1 cellular context compared by ENCODE assay signal in the genomic region with DNA sequence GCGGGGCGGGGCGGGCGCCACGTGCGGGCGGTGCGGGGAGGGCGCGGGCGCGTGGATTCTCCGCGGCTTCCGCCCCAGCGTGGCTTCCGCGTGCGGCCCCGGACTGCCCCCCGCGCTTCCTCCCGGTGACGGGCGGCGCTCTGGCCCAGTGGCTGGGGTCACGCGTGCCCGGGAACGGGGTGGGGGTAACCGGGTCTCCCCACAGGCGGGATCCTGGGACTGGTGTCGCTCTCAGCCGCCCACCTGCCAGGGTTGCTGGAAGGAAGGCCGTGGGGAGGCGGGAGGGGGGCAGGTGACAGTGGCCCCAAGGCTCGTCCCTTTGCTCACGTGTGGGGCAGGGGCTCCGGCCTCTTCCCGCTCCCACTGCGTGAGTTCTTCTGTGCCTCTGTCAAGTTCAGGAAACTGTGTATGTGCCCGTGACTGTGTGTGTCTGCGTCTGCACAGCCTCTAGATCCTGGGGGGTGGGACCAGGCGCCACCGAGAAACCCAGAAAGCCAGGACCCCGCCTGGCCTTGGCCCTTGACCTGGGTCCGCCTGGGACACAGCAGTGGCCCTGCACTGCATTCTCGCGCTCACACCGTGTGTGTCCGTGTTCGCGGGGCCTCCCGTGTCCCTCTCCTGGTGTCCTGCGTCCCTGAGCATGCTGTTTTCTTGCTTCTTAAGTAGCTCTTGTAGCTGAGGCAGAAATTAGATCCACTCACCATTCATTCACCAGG.
TF ChIP-seq lines count a peak whose summit lies in the region.

No MANE protein-coding gene starts in this region.

TF ChIP-seq in HepG2, 621 proteins besides CTCF, POLR2A, EP300 and RAD21 (continued from another document and continues in another):
- TF ChIP-seq, protein P1, sequence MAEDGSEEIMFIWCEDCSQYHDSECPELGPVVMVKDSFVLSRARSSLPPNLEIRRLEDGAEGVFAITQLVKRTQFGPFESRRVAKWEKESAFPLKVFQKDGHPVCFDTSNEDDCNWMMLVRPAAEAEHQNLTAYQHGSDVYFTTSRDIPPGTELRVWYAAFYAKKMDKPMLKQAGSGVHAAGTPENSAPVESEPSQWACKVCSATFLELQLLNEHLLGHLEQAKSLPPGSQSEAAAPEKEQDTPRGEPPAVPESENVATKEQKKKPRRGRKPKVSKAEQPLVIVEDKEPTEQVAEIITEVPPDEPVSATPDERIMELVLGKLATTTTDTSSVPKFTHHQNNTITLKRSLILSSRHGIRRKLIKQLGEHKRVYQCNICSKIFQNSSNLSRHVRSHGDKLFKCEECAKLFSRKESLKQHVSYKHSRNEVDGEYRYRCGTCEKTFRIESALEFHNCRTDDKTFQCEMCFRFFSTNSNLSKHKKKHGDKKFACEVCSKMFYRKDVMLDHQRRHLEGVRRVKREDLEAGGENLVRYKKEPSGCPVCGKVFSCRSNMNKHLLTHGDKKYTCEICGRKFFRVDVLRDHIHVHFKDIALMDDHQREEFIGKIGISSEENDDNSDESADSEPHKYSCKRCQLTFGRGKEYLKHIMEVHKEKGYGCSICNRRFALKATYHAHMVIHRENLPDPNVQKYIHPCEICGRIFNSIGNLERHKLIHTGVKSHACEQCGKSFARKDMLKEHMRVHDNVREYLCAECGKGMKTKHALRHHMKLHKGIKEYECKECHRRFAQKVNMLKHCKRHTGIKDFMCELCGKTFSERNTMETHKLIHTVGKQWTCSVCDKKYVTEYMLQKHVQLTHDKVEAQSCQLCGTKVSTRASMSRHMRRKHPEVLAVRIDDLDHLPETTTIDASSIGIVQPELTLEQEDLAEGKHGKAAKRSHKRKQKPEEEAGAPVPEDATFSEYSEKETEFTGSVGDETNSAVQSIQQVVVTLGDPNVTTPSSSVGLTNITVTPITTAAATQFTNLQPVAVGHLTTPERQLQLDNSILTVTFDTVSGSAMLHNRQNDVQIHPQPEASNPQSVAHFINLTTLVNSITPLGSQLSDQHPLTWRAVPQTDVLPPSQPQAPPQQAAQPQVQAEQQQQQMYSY (CRISPR knock-in tag; IDR thresholded peaks at IDR 0.05), result 0 out of 2 replicates have a peak, but pooled peaks have one; percentile 19
- TF ChIP-seq ZNF614 (CRISPR knock-in tag; IDR thresholded peaks at IDR 0.05; ENCODE audit: borderline replicate concordance), result no peak
- no peak for TF ChIP-seq CREM (IDR thresholded peaks at IDR 0.05)
- TF ChIP-seq CREM (CRISPR knock-in tag; IDR thresholded peaks at IDR 0.05), result no peak
- TF ChIP-seq ARNT (IDR thresholded peaks at IDR 0.05), result no peak
- TF ChIP-seq, protein P2, sequence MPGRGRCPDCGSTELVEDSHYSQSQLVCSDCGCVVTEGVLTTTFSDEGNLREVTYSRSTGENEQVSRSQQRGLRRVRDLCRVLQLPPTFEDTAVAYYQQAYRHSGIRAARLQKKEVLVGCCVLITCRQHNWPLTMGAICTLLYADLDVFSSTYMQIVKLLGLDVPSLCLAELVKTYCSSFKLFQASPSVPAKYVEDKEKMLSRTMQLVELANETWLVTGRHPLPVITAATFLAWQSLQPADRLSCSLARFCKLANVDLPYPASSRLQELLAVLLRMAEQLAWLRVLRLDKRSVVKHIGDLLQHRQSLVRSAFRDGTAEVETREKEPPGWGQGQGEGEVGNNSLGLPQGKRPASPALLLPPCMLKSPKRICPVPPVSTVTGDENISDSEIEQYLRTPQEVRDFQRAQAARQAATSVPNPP (CRISPR knock-in tag; IDR thresholded peaks at IDR 0.05), result no peak
- TF ChIP-seq, protein P3, sequence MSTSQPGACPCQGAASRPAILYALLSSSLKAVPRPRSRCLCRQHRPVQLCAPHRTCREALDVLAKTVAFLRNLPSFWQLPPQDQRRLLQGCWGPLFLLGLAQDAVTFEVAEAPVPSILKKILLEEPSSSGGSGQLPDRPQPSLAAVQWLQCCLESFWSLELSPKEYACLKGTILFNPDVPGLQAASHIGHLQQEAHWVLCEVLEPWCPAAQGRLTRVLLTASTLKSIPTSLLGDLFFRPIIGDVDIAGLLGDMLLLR (CRISPR knock-in tag; IDR thresholded peaks at IDR 0.05), result no peak
- no peak for TF ChIP-seq TEAD3 (CRISPR knock-in tag; optimal IDR thresholded peaks at IDR 0.05; ENCODE audit: borderline replicate concordance)
- no peak for TF ChIP-seq MAFG (CRISPR knock-in tag; IDR thresholded peaks at IDR 0.05)
- no peak for TF ChIP-seq ZNF703 (CRISPR knock-in tag; IDR thresholded peaks at IDR 0.05; ENCODE audit: borderline replicate concordance)
- TF ChIP-seq, protein P4, sequence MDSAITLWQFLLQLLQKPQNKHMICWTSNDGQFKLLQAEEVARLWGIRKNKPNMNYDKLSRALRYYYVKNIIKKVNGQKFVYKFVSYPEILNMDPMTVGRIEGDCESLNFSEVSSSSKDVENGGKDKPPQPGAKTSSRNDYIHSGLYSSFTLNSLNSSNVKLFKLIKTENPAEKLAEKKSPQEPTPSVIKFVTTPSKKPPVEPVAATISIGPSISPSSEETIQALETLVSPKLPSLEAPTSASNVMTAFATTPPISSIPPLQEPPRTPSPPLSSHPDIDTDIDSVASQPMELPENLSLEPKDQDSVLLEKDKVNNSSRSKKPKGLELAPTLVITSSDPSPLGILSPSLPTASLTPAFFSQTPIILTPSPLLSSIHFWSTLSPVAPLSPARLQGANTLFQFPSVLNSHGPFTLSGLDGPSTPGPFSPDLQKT (CRISPR knock-in tag; IDR thresholded peaks at IDR 0.05; ENCODE audit: borderline replicate concordance), result no peak
- TF ChIP-seq, protein P5, sequence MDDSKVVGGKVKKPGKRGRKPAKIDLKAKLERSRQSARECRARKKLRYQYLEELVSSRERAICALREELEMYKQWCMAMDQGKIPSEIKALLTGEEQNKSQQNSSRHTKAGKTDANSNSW (CRISPR knock-in tag; IDR thresholded peaks at IDR 0.05; ENCODE audit: borderline replicate concordance), result no peak
- TF ChIP-seq, protein P6, sequence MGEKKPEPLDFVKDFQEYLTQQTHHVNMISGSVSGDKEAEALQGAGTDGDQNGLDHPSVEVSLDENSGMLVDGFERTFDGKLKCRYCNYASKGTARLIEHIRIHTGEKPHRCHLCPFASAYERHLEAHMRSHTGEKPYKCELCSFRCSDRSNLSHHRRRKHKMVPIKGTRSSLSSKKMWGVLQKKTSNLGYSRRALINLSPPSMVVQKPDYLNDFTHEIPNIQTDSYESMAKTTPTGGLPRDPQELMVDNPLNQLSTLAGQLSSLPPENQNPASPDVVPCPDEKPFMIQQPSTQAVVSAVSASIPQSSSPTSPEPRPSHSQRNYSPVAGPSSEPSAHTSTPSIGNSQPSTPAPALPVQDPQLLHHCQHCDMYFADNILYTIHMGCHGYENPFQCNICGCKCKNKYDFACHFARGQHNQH (CRISPR knock-in tag; IDR thresholded peaks at IDR 0.05), result no peak
- no peak for TF ChIP-seq ZZZ3 (CRISPR knock-in tag; IDR thresholded peaks at IDR 0.05; ENCODE audit: borderline replicate concordance)
- no peak for TF ChIP-seq KDM5A (IDR thresholded peaks at IDR 0.05; ENCODE audit: borderline replicate concordance, low read length)
- TF ChIP-seq ZNF672 (CRISPR knock-in tag; IDR thresholded peaks at IDR 0.05), result no peak
- TF ChIP-seq HNF4G (IDR thresholded peaks at IDR 0.05; ENCODE audit: borderline replicate concordance, low read depth, low read length), result peak; percentile 50; the same call in 1 of the 2 replicates
- no peak for TF ChIP-seq HNF4G (CRISPR knock-in tag; IDR thresholded peaks at IDR 0.05; ENCODE audit: borderline replicate concordance, low read depth)
- no peak for TF ChIP-seq ZNF577 (CRISPR knock-in tag; IDR thresholded peaks at IDR 0.05; ENCODE audit: borderline replicate concordance, low read depth)
- no peak for TF ChIP-seq CEBPG (CRISPR knock-in tag; IDR thresholded peaks at IDR 0.05)
- TF ChIP-seq ZNF510 (CRISPR knock-in tag; IDR thresholded peaks at IDR 0.05; ENCODE audit: low read depth), result no peak
- TF ChIP-seq ZNF792 (CRISPR knock-in tag; IDR thresholded peaks at IDR 0.05), result no peak
- no peak for TF ChIP-seq SAFB2 (CRISPR knock-in tag; IDR thresholded peaks at IDR 0.05; ENCODE audit: borderline replicate concordance, low read depth)
- TF ChIP-seq, protein P7, sequence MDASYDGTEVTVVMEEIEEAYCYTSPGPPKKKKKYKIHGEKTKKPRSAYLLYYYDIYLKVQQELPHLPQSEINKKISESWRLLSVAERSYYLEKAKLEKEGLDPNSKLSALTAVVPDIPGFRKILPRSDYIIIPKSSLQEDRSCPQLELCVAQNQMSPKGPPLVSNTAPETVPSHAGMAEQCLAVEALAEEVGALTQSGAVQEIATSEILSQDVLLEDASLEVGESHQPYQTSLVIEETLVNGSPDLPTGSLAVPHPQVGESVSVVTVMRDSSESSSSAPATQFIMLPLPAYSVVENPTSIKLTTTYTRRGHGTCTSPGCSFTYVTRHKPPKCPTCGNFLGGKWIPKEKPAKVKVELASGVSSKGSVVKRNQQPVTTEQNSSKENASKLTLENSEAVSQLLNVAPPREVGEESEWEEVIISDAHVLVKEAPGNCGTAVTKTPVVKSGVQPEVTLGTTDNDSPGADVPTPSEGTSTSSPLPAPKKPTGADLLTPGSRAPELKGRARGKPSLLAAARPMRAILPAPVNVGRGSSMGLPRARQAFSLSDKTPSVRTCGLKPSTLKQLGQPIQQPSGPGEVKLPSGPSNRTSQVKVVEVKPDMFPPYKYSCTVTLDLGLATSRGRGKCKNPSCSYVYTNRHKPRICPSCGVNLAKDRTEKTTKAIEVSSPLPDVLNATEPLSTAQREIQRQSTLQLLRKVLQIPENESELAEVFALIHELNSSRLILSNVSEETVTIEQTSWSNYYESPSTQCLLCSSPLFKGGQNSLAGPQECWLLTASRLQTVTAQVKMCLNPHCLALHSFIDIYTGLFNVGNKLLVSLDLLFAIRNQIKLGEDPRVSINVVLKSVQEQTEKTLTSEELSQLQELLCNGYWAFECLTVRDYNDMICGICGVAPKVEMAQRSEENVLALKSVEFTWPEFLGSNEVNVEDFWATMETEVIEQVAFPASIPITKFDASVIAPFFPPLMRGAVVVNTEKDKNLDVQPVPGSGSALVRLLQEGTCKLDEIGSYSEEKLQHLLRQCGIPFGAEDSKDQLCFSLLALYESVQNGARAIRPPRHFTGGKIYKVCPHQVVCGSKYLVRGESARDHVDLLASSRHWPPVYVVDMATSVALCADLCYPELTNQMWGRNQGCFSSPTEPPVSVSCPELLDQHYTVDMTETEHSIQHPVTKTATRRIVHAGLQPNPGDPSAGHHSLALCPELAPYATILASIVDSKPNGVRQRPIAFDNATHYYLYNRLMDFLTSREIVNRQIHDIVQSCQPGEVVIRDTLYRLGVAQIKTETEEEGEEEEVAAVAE (CRISPR knock-in tag; IDR thresholded peaks at IDR 0.05; ENCODE audit: borderline replicate concordance), result no peak
- TF ChIP-seq, protein P8, sequence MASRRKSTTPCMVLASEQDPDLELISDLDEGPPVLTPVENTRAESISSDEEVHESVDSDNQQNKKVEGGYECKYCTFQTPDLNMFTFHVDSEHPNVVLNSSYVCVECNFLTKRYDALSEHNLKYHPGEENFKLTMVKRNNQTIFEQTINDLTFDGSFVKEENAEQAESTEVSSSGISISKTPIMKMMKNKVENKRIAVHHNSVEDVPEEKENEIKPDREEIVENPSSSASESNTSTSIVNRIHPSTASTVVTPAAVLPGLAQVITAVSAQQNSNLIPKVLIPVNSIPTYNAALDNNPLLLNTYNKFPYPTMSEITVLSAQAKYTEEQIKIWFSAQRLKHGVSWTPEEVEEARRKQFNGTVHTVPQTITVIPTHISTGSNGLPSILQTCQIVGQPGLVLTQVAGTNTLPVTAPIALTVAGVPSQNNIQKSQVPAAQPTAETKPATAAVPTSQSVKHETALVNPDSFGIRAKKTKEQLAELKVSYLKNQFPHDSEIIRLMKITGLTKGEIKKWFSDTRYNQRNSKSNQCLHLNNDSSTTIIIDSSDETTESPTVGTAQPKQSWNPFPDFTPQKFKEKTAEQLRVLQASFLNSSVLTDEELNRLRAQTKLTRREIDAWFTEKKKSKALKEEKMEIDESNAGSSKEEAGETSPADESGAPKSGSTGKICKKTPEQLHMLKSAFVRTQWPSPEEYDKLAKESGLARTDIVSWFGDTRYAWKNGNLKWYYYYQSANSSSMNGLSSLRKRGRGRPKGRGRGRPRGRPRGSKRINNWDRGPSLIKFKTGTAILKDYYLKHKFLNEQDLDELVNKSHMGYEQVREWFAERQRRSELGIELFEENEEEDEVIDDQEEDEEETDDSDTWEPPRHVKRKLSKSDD (CRISPR knock-in tag; IDR thresholded peaks at IDR 0.05; ENCODE audit: low read depth), result no peak
- TF ChIP-seq, protein P9, sequence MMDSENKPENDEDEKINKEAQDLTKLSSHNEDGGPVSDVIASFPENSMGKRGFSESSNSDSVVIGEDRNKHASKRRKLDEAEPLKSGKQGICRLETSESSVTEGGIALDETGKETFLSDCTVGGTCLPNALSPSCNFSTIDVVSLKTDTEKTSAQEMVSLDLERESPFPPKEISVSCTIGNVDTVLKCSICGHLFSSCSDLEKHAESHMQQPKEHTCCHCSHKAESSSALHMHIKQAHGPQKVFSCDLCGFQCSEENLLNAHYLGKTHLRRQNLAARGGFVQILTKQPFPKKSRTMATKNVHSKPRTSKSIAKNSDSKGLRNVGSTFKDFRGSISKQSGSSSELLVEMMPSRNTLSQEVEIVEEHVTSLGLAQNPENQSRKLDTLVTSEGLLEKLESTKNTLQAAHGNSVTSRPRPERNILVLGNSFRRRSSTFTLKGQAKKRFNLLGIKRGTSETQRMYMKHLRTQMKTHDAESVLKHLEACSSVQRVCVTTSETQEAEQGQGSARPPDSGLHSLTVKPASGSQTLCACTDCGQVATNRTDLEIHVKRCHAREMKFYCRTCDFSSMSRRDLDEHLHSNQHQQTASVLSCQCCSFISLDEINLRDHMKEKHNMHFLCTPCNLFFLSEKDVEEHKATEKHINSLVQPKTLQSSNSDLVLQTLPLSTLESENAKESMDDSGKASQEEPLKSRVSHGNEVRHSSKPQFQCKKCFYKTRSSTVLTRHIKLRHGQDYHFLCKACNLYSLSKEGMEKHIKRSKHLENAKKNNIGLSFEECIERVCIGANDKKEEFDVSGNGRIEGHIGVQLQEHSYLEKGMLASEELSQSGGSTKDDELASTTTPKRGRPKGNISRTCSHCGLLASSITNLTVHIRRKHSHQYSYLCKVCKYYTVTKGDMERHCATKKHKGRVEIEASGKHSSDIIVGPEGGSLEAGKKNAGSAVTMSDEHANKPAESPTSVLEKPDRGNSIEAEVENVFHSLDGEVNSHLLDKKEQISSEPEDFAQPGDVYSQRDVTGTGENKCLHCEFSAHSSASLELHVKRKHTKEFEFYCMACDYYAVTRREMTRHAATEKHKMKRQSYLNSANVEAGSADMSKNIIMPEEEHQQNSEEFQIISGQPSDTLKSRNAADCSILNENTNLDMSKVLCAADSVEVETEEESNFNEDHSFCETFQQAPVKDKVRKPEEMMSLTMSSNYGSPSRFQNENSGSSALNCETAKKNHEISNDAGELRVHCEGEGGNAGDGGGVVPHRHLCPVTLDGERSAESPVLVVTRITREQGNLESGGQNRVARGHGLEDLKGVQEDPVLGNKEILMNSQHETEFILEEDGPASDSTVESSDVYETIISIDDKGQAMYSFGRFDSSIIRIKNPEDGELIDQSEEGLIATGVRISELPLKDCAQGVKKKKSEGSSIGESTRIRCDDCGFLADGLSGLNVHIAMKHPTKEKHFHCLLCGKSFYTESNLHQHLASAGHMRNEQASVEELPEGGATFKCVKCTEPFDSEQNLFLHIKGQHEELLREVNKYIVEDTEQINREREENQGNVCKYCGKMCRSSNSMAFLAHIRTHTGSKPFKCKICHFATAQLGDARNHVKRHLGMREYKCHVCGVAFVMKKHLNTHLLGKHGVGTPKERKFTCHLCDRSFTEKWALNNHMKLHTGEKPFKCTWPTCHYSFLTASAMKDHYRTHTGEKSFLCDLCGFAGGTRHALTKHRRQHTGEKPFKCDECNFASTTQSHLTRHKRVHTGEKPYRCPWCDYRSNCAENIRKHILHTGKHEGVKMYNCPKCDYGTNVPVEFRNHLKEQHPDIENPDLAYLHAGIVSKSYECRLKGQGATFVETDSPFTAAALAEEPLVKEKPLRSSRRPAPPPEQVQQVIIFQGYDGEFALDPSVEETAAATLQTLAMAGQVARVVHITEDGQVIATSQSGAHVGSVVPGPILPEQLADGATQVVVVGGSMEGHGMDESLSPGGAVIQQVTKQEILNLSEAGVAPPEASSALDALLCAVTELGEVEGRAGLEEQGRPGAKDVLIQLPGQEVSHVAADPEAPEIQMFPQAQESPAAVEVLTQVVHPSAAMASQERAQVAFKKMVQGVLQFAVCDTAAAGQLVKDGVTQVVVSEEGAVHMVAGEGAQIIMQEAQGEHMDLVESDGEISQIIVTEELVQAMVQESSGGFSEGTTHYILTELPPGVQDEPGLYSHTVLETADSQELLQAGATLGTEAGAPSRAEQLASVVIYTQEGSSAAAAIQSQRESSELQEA (CRISPR knock-in tag; IDR thresholded peaks at IDR 0.05; ENCODE audit: not compliant biosample characterization), result no peak
- TF ChIP-seq FOXA3 (CRISPR knock-in tag; IDR thresholded peaks at IDR 0.05), result no peak
